In genomic region chr4:88583643-88584470, GRCh38 we compare ENCODE assay signal across 16 cellular contexts.
"Had no signal": no experiment of that assay in that cellular context is flagged by ENCODE, and none has a peak within 500 bp of the region (broad histone marks: within the 10 kb centered on the region; RNA-seq: fewer than 3 reads in every experiment).

No MANE protein-coding gene starts in this region.

- H3K9me3 ChIP-seq: spleen, transverse colon had no signal

- FAIRE-seq: bronchial epithelial cell had no signal

- H2AFZ ChIP-seq: parathyroid adenoma had no signal

- H3K4me3 ChIP-seq: lung, spleen, transverse colon had no signal

- H3K9ac ChIP-seq: parathyroid adenoma had no signal

- H3K79me2 ChIP-seq: parathyroid adenoma had no signal

- H3K4me1 ChIP-seq: parathyroid adenoma, spleen, transverse colon had no signal

- DNase-seq: activated CD4-positive, alpha-beta T cell treated with anti-CD3 and anti-CD28 coated beads, Interleukin-2, amount 50 U/mL, for 4 hours; activated effector memory CD4-positive, alpha-beta T cell treated with Interleukin-2 at 50 U/mL for 16 hours; activated T-cell treated with anti-CD3 and anti-CD28 coated beads, Interleukin-2, amount 50 U/mL, for 1 hour; anterior cingulate cortex; cortex of kidney; effector memory CD4-positive, alpha-beta T cell; hippocampal formation; midbrain; spleen; stimulated activated CD4-positive, alpha-beta T cell treated with anti-CD3 and anti-CD28 coated beads, Interleukin-1b, Interleukin-23, amount 100 ng/mL, for 48 hours; stimulated activated naive CD4-positive, alpha-beta T cell; transverse colon had no signal

- H3K27me3 ChIP-seq: spleen, transverse colon had no signal

- H3K4me3 Mint-ChIP-seq: activated naive CD8-positive, alpha-beta T cell had no signal

- H3K27ac Mint-ChIP-seq: activated naive CD8-positive, alpha-beta T cell had no signal

- H3K27ac ChIP-seq: parathyroid adenoma, spleen, transverse colon had no signal

- H3K36me3 ChIP-seq: spleen, transverse colon had no signal
